ENCODE assay signal across 1 cellular context in the genomic region with DNA sequence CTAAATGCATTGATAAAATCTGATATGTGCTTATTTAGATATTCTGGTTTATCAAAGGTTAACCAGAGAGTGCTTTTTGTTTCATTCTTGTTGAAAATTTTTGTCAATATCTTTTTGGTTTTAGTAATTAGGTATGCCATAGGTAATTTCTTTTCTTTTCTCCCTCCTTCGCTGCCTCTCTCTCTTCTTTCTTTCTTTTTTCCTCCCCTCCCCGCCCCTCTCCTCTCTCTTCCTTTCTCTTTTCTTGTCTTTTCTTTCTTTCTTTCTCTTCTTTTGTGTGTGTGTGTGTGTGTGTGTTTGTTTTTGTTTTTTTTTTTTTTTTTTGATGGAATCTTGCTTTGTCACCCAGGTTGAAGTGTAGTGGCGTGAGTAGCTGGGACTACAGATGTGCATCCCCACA.
TF ChIP-seq lines count a peak whose summit lies in the region.

No MANE protein-coding gene starts in this region.

TF ChIP-seq in WTC11, 78 proteins besides CTCF, POLR2A, EP300 and RAD21 (continued from another document):
- TF ChIP-seq HMGXB4 (CRISPR knock-in tag; IDR thresholded peaks at IDR 0.05) (no peak), MYBL2 (CRISPR knock-in tag; IDR thresholded peaks at IDR 0.05) (no peak), ZNF138 (CRISPR knock-in tag; conservative IDR thresholded peaks at IDR 0.05) (no peak), TP53 (CRISPR knock-in tag; IDR thresholded peaks at IDR 0.05) (no peak), ATF1 (CRISPR knock-in tag; IDR thresholded peaks at IDR 0.05) (no peak), FOXP1 (CRISPR knock-in tag; IDR thresholded peaks at IDR 0.05; ENCODE audit: borderline replicate concordance) (no peak)
- TF ChIP-seq, protein P1, sequence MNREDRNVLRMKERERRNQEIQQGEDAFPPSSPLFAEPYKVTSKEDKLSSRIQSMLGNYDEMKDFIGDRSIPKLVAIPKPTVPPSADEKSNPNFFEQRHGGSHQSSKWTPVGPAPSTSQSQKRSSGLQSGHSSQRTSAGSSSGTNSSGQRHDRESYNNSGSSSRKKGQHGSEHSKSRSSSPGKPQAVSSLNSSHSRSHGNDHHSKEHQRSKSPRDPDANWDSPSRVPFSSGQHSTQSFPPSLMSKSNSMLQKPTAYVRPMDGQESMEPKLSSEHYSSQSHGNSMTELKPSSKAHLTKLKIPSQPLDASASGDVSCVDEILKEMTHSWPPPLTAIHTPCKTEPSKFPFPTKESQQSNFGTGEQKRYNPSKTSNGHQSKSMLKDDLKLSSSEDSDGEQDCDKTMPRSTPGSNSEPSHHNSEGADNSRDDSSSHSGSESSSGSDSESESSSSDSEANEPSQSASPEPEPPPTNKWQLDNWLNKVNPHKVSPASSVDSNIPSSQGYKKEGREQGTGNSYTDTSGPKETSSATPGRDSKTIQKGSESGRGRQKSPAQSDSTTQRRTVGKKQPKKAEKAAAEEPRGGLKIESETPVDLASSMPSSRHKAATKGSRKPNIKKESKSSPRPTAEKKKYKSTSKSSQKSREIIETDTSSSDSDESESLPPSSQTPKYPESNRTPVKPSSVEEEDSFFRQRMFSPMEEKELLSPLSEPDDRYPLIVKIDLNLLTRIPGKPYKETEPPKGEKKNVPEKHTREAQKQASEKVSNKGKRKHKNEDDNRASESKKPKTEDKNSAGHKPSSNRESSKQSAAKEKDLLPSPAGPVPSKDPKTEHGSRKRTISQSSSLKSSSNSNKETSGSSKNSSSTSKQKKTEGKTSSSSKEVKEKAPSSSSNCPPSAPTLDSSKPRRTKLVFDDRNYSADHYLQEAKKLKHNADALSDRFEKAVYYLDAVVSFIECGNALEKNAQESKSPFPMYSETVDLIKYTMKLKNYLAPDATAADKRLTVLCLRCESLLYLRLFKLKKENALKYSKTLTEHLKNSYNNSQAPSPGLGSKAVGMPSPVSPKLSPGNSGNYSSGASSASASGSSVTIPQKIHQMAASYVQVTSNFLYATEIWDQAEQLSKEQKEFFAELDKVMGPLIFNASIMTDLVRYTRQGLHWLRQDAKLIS (CRISPR knock-in tag; IDR thresholded peaks at IDR 0.05; ENCODE audit: borderline replicate concordance): no peak
- TF ChIP-seq, protein P2, sequence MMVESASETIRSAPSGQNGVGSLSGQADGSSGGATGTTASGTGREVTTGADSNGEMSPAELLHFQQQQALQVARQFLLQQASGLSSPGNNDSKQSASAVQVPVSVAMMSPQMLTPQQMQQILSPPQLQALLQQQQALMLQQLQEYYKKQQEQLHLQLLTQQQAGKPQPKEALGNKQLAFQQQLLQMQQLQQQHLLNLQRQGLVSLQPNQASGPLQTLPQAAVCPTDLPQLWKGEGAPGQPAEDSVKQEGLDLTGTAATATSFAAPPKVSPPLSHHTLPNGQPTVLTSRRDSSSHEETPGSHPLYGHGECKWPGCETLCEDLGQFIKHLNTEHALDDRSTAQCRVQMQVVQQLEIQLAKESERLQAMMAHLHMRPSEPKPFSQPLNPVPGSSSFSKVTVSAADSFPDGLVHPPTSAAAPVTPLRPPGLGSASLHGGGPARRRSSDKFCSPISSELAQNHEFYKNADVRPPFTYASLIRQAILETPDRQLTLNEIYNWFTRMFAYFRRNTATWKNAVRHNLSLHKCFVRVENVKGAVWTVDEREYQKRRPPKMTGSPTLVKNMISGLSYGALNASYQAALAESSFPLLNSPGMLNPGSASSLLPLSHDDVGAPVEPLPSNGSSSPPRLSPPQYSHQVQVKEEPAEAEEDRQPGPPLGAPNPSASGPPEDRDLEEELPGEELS (CRISPR knock-in tag; IDR thresholded peaks at IDR 0.05): no peak
- TF ChIP-seq, protein P3, sequence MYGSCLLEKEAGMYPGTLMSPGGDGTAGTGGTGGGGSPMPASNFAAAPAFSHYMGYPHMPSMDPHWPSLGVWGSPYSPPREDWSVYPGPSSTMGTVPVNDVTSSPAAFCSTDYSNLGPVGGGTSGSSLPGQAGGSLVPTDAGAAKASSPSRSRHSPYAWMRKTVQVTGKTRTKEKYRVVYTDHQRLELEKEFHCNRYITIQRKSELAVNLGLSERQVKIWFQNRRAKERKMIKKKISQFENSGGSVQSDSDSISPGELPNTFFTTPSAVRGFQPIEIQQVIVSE (CRISPR knock-in tag; IDR thresholded peaks at IDR 0.05; ENCODE audit: borderline replicate concordance): no peak
- TF ChIP-seq, protein P4, sequence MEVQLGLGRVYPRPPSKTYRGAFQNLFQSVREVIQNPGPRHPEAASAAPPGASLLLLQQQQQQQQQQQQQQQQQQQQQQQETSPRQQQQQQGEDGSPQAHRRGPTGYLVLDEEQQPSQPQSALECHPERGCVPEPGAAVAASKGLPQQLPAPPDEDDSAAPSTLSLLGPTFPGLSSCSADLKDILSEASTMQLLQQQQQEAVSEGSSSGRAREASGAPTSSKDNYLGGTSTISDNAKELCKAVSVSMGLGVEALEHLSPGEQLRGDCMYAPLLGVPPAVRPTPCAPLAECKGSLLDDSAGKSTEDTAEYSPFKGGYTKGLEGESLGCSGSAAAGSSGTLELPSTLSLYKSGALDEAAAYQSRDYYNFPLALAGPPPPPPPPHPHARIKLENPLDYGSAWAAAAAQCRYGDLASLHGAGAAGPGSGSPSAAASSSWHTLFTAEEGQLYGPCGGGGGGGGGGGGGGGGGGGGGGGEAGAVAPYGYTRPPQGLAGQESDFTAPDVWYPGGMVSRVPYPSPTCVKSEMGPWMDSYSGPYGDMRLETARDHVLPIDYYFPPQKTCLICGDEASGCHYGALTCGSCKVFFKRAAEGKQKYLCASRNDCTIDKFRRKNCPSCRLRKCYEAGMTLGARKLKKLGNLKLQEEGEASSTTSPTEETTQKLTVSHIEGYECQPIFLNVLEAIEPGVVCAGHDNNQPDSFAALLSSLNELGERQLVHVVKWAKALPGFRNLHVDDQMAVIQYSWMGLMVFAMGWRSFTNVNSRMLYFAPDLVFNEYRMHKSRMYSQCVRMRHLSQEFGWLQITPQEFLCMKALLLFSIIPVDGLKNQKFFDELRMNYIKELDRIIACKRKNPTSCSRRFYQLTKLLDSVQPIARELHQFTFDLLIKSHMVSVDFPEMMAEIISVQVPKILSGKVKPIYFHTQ (CRISPR knock-in tag; IDR thresholded peaks at IDR 0.05): no peak
